ENCODE assay signal across 18 cellular contexts in genomic region chr3:27888562-27888961, GRCh38.
DNase-seq lines count a peak whose midpoint lies in the region; FAIRE-seq and TF ChIP-seq lines count a peak whose summit lies in the region.
"Had no signal": no experiment of that assay in that cellular context is flagged by ENCODE, and none has a peak within 500 bp of the region (broad histone marks: within the 10 kb centered on the region; RNA-seq: fewer than 3 reads in every experiment).

No MANE protein-coding gene starts in this region.

- CTCF ChIA-PET in A673 (lab: Charles Lee): no interaction called here

- no peak for TF ChIP-seq POLR2A in Peyer's patch (IDR thresholded peaks at IDR 0.05)

- H3K36me3 ChIP-seq in bronchial epithelial cell (ENCODE audit: control insufficient read depth, insufficient read depth, low read length) (no peaks in the 10 kb centered on the region), A673 (ENCODE audit: insufficient read depth, low read length, poor library complexity, severe bottlenecking) (no peaks in the 10 kb centered on the region), Peyer's patch (no peaks in the 10 kb centered on the region)

- H3K9me3 ChIP-seq in A673 (ENCODE audit: low read depth, low read length, poor library complexity, severe bottlenecking): no peaks in the 10 kb centered on the region
- no peaks in the 10 kb centered on the region for H3K9me3 ChIP-seq in Peyer's patch

- FAIRE-seq in bronchial epithelial cell (lab: Jason Lieb, UNC): no peak
- FAIRE-seq: HTR-8/SVneo, K562 had no signal

- no TSS peak for BruUV-seq in A673 (replicated peaks; lab: Mats Ljungman, UMichigan)

- intact Hi-C loops in A673 (cut with micrococcal nuclease; ENCODE audit: unreplicated experiment): no loop called here

- H3K27ac ChIP-seq in A673 (ENCODE audit: low read depth, low read length, poor library complexity, severe bottlenecking): no peak overlapping the region
- H3K27ac ChIP-seq in Peyer's patch: no peak overlapping the region
- H3K27ac ChIP-seq: SK-N-MC had no signal

- DNase-seq in AG10803 (ENCODE audit: low read depth) (peak; percentile 12), HCEC 1CT (peak; percentile 15), bronchial epithelial cell (ENCODE audit: low read depth) (peak; percentile 8), fibroblast of mammary gland (ENCODE audit: low read depth) (peak; percentile 1), A673 (ENCODE audit: low spot score) (no peak), NCI-H1105 treated with DMSO at 0.1 percent for 48 hours (lab: John Stamatoyannopoulos, UW) (no peak), Peyer's patch (no peak)
- no peak for DNase-seq in stimulated activated CD4-positive, alpha-beta T cell treated with anti-CD3 and anti-CD28 coated beads, Interleukin-15, amount 100 ng/mL, for 24 hours
- DNase-seq: CD4-positive, alpha-beta T cell; DND-41; NCI-H1048; NCI-H1694; NCI-H69; NK-92 treated with Interleukin-12 subunit alpha and Interleukin-12 subunit beta, amount 100 ng/mL, for 24 hours; OCI-M1 had no signal

- H3K4me3 ChIP-seq in AG10803 (ENCODE audit: low read length) (no peak overlapping the region), bronchial epithelial cell (ENCODE audit: low read depth, low read length) (no peak overlapping the region), fibroblast of mammary gland (ENCODE audit: control insufficient read depth, low read depth, low read length) (no peak overlapping the region), A673 (ENCODE audit: low read depth, low read length, poor library complexity, severe bottlenecking) (no peak overlapping the region), Peyer's patch (no peak overlapping the region)
- H3K4me3 ChIP-seq: K562, SK-N-MC had no signal

- TF ChIP-seq CTCF in AG10803 (conservative IDR thresholded peaks at IDR 0.05; ENCODE audit: low read length): 0 out of 2 replicates have a peak, but pooled peaks have one; percentile 11
- no peak for TF ChIP-seq CTCF in bronchial epithelial cell (IDR thresholded peaks at IDR 0.05; ENCODE audit: insufficient read depth, low read length, severe bottlenecking)
- TF ChIP-seq CTCF in fibroblast of mammary gland (conservative IDR thresholded peaks at IDR 0.05; ENCODE audit: control insufficient read depth, insufficient read depth, low read depth, low read length): no peak
- no peak for TF ChIP-seq CTCF in A673 (conservative IDR thresholded peaks at IDR 0.05; ENCODE audit: low read depth, low read length)
- TF ChIP-seq CTCF in Peyer's patch (IDR thresholded peaks at IDR 0.05): peak in 1 of 6 experiments; percentile 2

- H3K4me1 ChIP-seq in A673 (ENCODE audit: insufficient read depth, low read length, poor library complexity, severe bottlenecking) (no peaks in the 10 kb centered on the region), Peyer's patch (no peaks in the 10 kb centered on the region)

- POLR2A ChIA-PET in A673 (lab: Charles Lee; ENCODE audit: low non-redundant PET): no interaction called here

- no peaks in the 10 kb centered on the region for H3K27me3 ChIP-seq in bronchial epithelial cell (ENCODE audit: control insufficient read depth, insufficient read depth, low read length)
- H3K27me3 ChIP-seq in A673 (replicated peaks; ENCODE audit: insufficient read depth, low read depth, low read length, poor library complexity): peaks cover 5% of the 10 kb centered on the region
- H3K27me3 ChIP-seq in Peyer's patch: no peaks in the 10 kb centered on the region

Comparison
In these comparisons a context has a peak if more than half of its experiments do, and no peak if none do; other contexts are left out.
1. DNase-seq: peak in AG10803 (single experiment), HCEC 1CT (single experiment), bronchial epithelial cell (single experiment) and fibroblast of mammary gland (single experiment); none in A673 (single experiment), NCI-H1105 treated with DMSO at 0.1 percent for 48 hours (single experiment), Peyer's patch (0 of 3) and stimulated activated CD4-positive, alpha-beta T cell treated with anti-CD3 and anti-CD28 coated beads, Interleukin-15, amount 100 ng/mL, for 24 hours (single experiment).